In genomic region chr3:9891072-9891622, GRCh38 we compare ENCODE assay signal across 8 cellular contexts. TPM values are rescaled to one million over a fixed set of nuclear protein-coding genes. Genes with fewer than 3 reads are reported as not detected.
A peak's percentile ranks its signal among the peaks of the same experiment; 100 is the strongest.
DNase-seq lines count a peak whose midpoint lies in the region; ATAC-seq and TF ChIP-seq lines count a peak whose summit lies in the region.

No MANE protein-coding gene starts in this region.

- H3K27me3 ChIP-seq in A673 (replicated peaks; ENCODE audit: insufficient read depth, low read depth, low read length, poor library complexity) (no peaks in the 10 kb centered on the region), mammary epithelial cell (ENCODE audit: insufficient read depth, low read length) (no peaks in the 10 kb centered on the region), mucosa of rectum (ENCODE audit: control insufficient read depth in 2 of 2, insufficient read depth in 2 of 2, low read length in 2 of 2) (no peaks in the 10 kb centered on the region)

- DNase-seq in A673 (ENCODE audit: low spot score) (no peak), mammary epithelial cell (no peak), dermis blood vessel endothelial cell (no peak), sciatic nerve (ENCODE audit: low spot score) (no peak), G401 (ENCODE audit: low spot score) (no peak), NCI-H748 (lab: John Stamatoyannopoulos, UW; ENCODE audit: unreplicated experiment) (no peak)

- peak overlapping the region; percentile 87 for H3K4me2 ChIP-seq in mammary epithelial cell (ENCODE audit: insufficient read depth, low read depth, low read length)

- intact Hi-C loops in A673 (cut with micrococcal nuclease; ENCODE audit: unreplicated experiment), result no loop called here
- intact Hi-C loops in mammary epithelial cell (cut with micrococcal nuclease), result loop anchor here (2.0 kb wide), 3 partner anchors 38 to 48 kb away; partner anchors contain the start of gene CRELD1
- intact Hi-C loops in sciatic nerve (cut with DNase I), result no loop called here

- BruUV-seq in A673 (replicated peaks; lab: Mats Ljungman, UMichigan) (TSS peak; percentile 49), mammary epithelial cell (replicated peaks; lab: Mats Ljungman, UMichigan) (no TSS peak)

- peak; percentile 5 for ATAC-seq in HG03354 (IDR thresholded peaks at IDR 0.05; ENCODE audit: poor library complexity, severe bottlenecking, unreplicated experiment)
- ATAC-seq in sciatic nerve, result no peak

- CTCF ChIA-PET in A673 (lab: Charles Lee) (interaction anchor here (0.9 kb wide), 1 partner anchor 55 kb away, joined by 3 read pairs; no protein-coding TSS in a partner anchor), mammary epithelial cell (lab: Charles Lee; ENCODE audit: low non-redundant PET) (no interaction called here)

- no peaks in the 10 kb centered on the region for H4K20me1 ChIP-seq in mammary epithelial cell (ENCODE audit: insufficient read depth, low read length)

- peak overlapping the region; percentile 97 for H2AFZ ChIP-seq in mammary epithelial cell (ENCODE audit: low read depth, low read length)

- peak overlapping the region; percentile 95 for H3K27ac ChIP-seq in A673 (ENCODE audit: low read depth, low read length, poor library complexity, severe bottlenecking)
- peak overlapping the region; percentile 94 for H3K27ac ChIP-seq in mammary epithelial cell (ENCODE audit: insufficient read depth, low read depth, low read length)
- H3K27ac ChIP-seq in mucosa of rectum (ENCODE audit: low read depth in 2 of 2, low read length in 2 of 2), result peak overlapping the region; percentile 93 to 94

- H3K36me3 ChIP-seq in A673 (ENCODE audit: insufficient read depth, low read length, poor library complexity, severe bottlenecking) (peaks cover 23% of the 10 kb centered on the region), mammary epithelial cell (ENCODE audit: insufficient read depth, low read length) (peaks cover 3% of the 10 kb centered on the region), mucosa of rectum (ENCODE audit: control insufficient read depth in 2 of 2, insufficient read depth in 2 of 2, low read length in 2 of 2) (peaks cover 8 to 16% of the 10 kb centered on the region in 2 donors)

- dilution Hi-C loops in mammary epithelial cell (cut with HindIII; ENCODE audit: low sequenced_read_pairs), result no loop called here

- peaks cover 39% of the 10 kb centered on the region for H3K79me2 ChIP-seq in mammary epithelial cell (ENCODE audit: insufficient read depth, low read length)

- in situ Hi-C loops in mammary epithelial cell (cut with MboI; ENCODE audit: low sequenced_read_pairs in 2 of 2), result no loop called here
- in situ Hi-C loops in G401 (cut with HindIII; ENCODE audit: low sequenced_read_pairs), result no loop called here

- POLR2A ChIA-PET in A673 (lab: Charles Lee; ENCODE audit: low non-redundant PET), result interaction anchor here (0.7 kb wide), 1 partner anchor 251 kb away, joined by 3 read pairs; the partner anchor contains the start of gene VHL

- 7% methylated on average over 12 of the region's 12 CpGs for WGBS in mammary epithelial cell (ENCODE audit: low coverage, missing lambda C conversion rate)

- H3K4me3 ChIP-seq in A673 (ENCODE audit: low read depth, low read length, poor library complexity, severe bottlenecking) (peak overlapping the region; percentile 96), mammary epithelial cell (replicated peaks in 1 of 3; ENCODE audit: insufficient read depth in 1 of 3, low read depth in 2 of 3, low read length in 3 of 3) (peak overlapping the region; percentile 65 to 96 (median 90)), mucosa of rectum (ENCODE audit: low read length in 2 of 2) (peak overlapping the region; percentile 93 to 98)

- no peak for TF ChIP-seq CTCF in A673 (conservative IDR thresholded peaks at IDR 0.05; ENCODE audit: low read depth, low read length)
- TF ChIP-seq CTCF in mammary epithelial cell (conservative IDR thresholded peaks at IDR 0.05 in 1 of 2, IDR thresholded peaks at IDR 0.05 in 1 of 2; ENCODE audit: extremely low read depth in 1 of 2, insufficient read depth in 1 of 2, low read depth in 1 of 2, low read length in 2 of 2), result no peak

- peaks cover 6% of the 10 kb centered on the region for H3K4me1 ChIP-seq in A673 (ENCODE audit: insufficient read depth, low read length, poor library complexity, severe bottlenecking)
- peaks cover 16% of the 10 kb centered on the region for H3K4me1 ChIP-seq in mammary epithelial cell (ENCODE audit: insufficient read depth, low read length)
- peaks cover 3 to 12% of the 10 kb centered on the region in 2 donors for H3K4me1 ChIP-seq in mucosa of rectum (ENCODE audit: control insufficient read depth in 2 of 2, insufficient read depth in 2 of 2, low read length in 2 of 2)

- H3K9me3 ChIP-seq in A673 (ENCODE audit: low read depth, low read length, poor library complexity, severe bottlenecking) (no peaks in the 10 kb centered on the region), mammary epithelial cell (replicated peaks; ENCODE audit: insufficient read depth, low read length) (no peaks in the 10 kb centered on the region), mucosa of rectum (ENCODE audit: control insufficient read depth in 2 of 2, low read length in 2 of 2) (no peaks in the 10 kb centered on the region)

- H3K9ac ChIP-seq in mammary epithelial cell (ENCODE audit: insufficient read depth, low read length) (peak overlapping the region; percentile 93), mucosa of rectum (ENCODE audit: low read depth in 1 of 2, low read length in 2 of 2) (peak overlapping the region; percentile 99 to 100)

RNA-seq across cellular contexts. Expression of gene JAGN1, which starts 0.7 kb away (rescaled TPM):
- 38.1 and 38.8 TPM in 2 replicates for total RNA-seq in A673 (2021)
- total RNA-seq in mammary epithelial cell, result 10 to 100 TPM; 32.3 to 34.7 TPM
- polyA plus RNA-seq in mammary epithelial cell, result 63.6 TPM
- 73.5 TPM for polyA minus RNA-seq in mammary epithelial cell
- total RNA-seq in dermis blood vessel endothelial cell, result 31.6 and 39.5 TPM in 2 replicates
- total RNA-seq in sciatic nerve, result 19.7 TPM
- 25.1 and 30.0 TPM in 2 replicates for total RNA-seq in G401 (2014; rRNA removed; shearing (Covaris generic))

RNA-seq across cellular contexts. Expression of gene CIDEC, which starts 11.1 kb away (rescaled TPM):
- total RNA-seq in A673 (2021) (not detected in 2 replicates), mammary epithelial cell (under 1 TPM in 1 of 2 donors, not detected in 1; 0.17 TPM), dermis blood vessel endothelial cell (not detected in 2 replicates), sciatic nerve (13.6 TPM)
- 0.06 TPM for polyA plus RNA-seq in mammary epithelial cell
- not detected for polyA minus RNA-seq in mammary epithelial cell
- not detected in 2 replicates for total RNA-seq in G401 (2014; rRNA removed; shearing (Covaris generic))

RNA-seq across cellular contexts. Expression of gene IL17RE, which starts 11.5 kb away (rescaled TPM):
- total RNA-seq in A673 (2021) (2.3 and 2.6 TPM in 2 replicates), mammary epithelial cell (10 to 100 TPM; 10.6 to 13.3 TPM), dermis blood vessel endothelial cell (0.14 and 0.17 TPM in 2 replicates), sciatic nerve (5.3 TPM)
- polyA plus RNA-seq in mammary epithelial cell, result 10.2 TPM
- 18.0 TPM for polyA minus RNA-seq in mammary epithelial cell
- 3.6 and 5.3 TPM in 2 replicates for total RNA-seq in G401 (2014; rRNA removed; shearing (Covaris generic))

RNA-seq across cellular contexts. Expression of gene IL17RC, which starts 25.8 kb away (rescaled TPM):
- total RNA-seq in A673 (2021) (9.3 and 15.2 TPM in 2 replicates), mammary epithelial cell (10 to 100 TPM; 17.8 to 46.8 TPM), dermis blood vessel endothelial cell (20.4 and 25.4 TPM in 2 replicates), sciatic nerve (33.2 TPM)
- 12.8 TPM for polyA plus RNA-seq in mammary epithelial cell
- polyA minus RNA-seq in mammary epithelial cell, result 9.2 TPM
- 12.2 and 22.5 TPM in 2 replicates for total RNA-seq in G401 (2014; rRNA removed; shearing (Covaris generic))

RNA-seq across cellular contexts. Expression of gene CRELD1, which starts 42.5 kb away (rescaled TPM):
- total RNA-seq in A673 (2021) (13.2 and 20.3 TPM in 2 replicates), mammary epithelial cell (10 to 100 TPM; 12.6 to 18.2 TPM), dermis blood vessel endothelial cell (33.1 and 50.4 TPM in 2 replicates), sciatic nerve (36.5 TPM)
- polyA plus RNA-seq in mammary epithelial cell, result 13.0 TPM
- polyA minus RNA-seq in mammary epithelial cell, result 13.6 TPM
- 13.3 and 30.0 TPM in 2 replicates for total RNA-seq in G401 (2014; rRNA removed; shearing (Covaris generic))

Comparison
In these comparisons a context has a peak if more than half of its experiments do, and no peak if none do; other contexts are left out.
1. RNA of gene CIDEC, which starts 11.1 kb away (total RNA-seq): 13.6 TPM in sciatic nerve (single experiment); 0.17 TPM in mammary epithelial cell, not detected in A673, not detected in dermis blood vessel endothelial cell and not detected in G401; every median in the first group is over 10 times any median in the second.
2. Peak in every context shown above with its lines, with median percentiles within 50 percentile points of each other: H3K27ac ChIP-seq and H3K4me3 ChIP-seq.